In genomic region chr10:34739915-34740314, GRCh38 we compare ENCODE assay signal across 9 cellular contexts.
A peak's percentile ranks its signal among the peaks of the same experiment; 100 is the strongest.
DNase-seq lines count a peak whose midpoint lies in the region; ATAC-seq and TF ChIP-seq lines count a peak whose summit lies in the region.
"Had no signal": no experiment of that assay in that cellular context is flagged by ENCODE, and none has a peak within 500 bp of the region (broad histone marks: within the 10 kb centered on the region; RNA-seq: fewer than 3 reads in every experiment).

No MANE protein-coding gene starts in this region.

- H3K9me3 ChIP-seq in BLaER1 treated with 17β-estradiol and CSF1 and Interleukin-3, amounts not matched to agents 10 nM and 100 nM (replicated peaks in 1 of 11), result peaks cover 0 to 9% (median 0%) of the 10 kb centered on the region in 11 experiments; a peak in 1 of 22 replicates
- no peaks in the 10 kb centered on the region for H3K9me3 ChIP-seq in transverse colon
- H3K9me3 ChIP-seq: tibial artery had no signal

- DNase-seq in NCI-H146 (lab: John Stamatoyannopoulos, UW) (peak; percentile 83), astrocyte of the hippocampus (ENCODE audit: low read depth, low spot score) (peak; percentile 81), iris pigment epithelial cell (ENCODE audit: low read depth) (peak; percentile 83), transverse colon (peak; percentile 39), cerebellar nuclear complex (lab: John Stamatoyannopoulos, UW) (no peak)

- 18 to 21% methylated on average over 5 to 9 of the region's 9 CpGs for WGBS in transverse colon (ENCODE audit: low coverage in 1 of 2), 2 donors

- ATAC-seq in HG03159 (IDR thresholded peaks at IDR 0.05; ENCODE audit: unreplicated experiment) (no peak), HG03025 (IDR thresholded peaks at IDR 0.05; ENCODE audit: low FRiP score, unreplicated experiment) (no peak)

- H3K4me2 ChIP-seq in BLaER1 treated with 17β-estradiol and CSF1 and Interleukin-3, amounts not matched to agents 10 nM and 100 nM, result peak overlapping the region; percentile 53 to 81 (median 71)

- no peak for TF ChIP-seq POLR2A in transverse colon (IDR thresholded peaks at IDR 0.05)

- no peak for TF ChIP-seq CTCF in transverse colon (IDR thresholded peaks at IDR 0.05)

- H3K9ac ChIP-seq in BLaER1 treated with 17β-estradiol and CSF1 and Interleukin-3, amounts not matched to agents 10 nM and 100 nM, result peak overlapping the region in 4 of 11 experiments; percentile 7 to 47 (median 14); a peak in 2 of 22 replicates

- H4K20me1 ChIP-seq in BLaER1 treated with 17β-estradiol and CSF1 and Interleukin-3, amounts not matched to agents 10 nM and 100 nM, result peaks cover 3 to 86% (median 30%) of the 10 kb centered on the region in 11 experiments; a peak in 18 of 22 replicates

- no peaks in the 10 kb centered on the region for H3K36me3 ChIP-seq in BLaER1 treated with 17β-estradiol and CSF1 and Interleukin-3, amounts not matched to agents 10 nM and 100 nM
- no peaks in the 10 kb centered on the region for H3K36me3 ChIP-seq in transverse colon
- H3K36me3 ChIP-seq: tibial artery had no signal

- H3K27ac ChIP-seq in BLaER1 treated with 17β-estradiol and CSF1 and Interleukin-3, amounts not matched to agents 10 nM and 100 nM, result peak overlapping the region in 1 of 11 experiments; percentile 43; a peak in 3 of 22 replicates
- H3K27ac ChIP-seq in transverse colon, result peak overlapping the region; percentile 63 to 78 (median 64)
- H3K27ac ChIP-seq: tibial artery had no signal

- H3K4me1 ChIP-seq in BLaER1 treated with 17β-estradiol and CSF1 and Interleukin-3, amounts not matched to agents 10 nM and 100 nM, result peaks cover 12 to 37% (median 20%) of the 10 kb centered on the region in 10 experiments
- peaks cover 8 to 44% (median 32%) of the 10 kb centered on the region in 4 donors for H3K4me1 ChIP-seq in transverse colon

- intact Hi-C loops in transverse colon (cut with DNase I; ENCODE audit: low total_unique reads), result no loop called here

- peaks cover 0 to 80% (median 0%) of the 10 kb centered on the region in 11 experiments; a peak in 6 of 22 replicates for H3K27me3 ChIP-seq in BLaER1 treated with 17β-estradiol and CSF1 and Interleukin-3, amounts not matched to agents 10 nM and 100 nM
- no peaks in the 10 kb centered on the region for H3K27me3 ChIP-seq in transverse colon
- H3K27me3 ChIP-seq: tibial artery had no signal

- no peak overlapping the region; a peak in 1 of 20 replicates for H3K4me3 ChIP-seq in BLaER1 treated with 17β-estradiol and CSF1 and Interleukin-3, amounts not matched to agents 10 nM and 100 nM
- H3K4me3 ChIP-seq in transverse colon, result peak overlapping the region in 1 of 4 donors; percentile 19

- in situ Hi-C loops in transverse colon (cut with MboI; ENCODE audit: low pct_ligation_motif_present in 1 of 4, low pct_unique_long_range_greater_than_20kb in 1 of 4, low sequenced_read_pairs in 3 of 4), result no loop called here

- no peak for TF ChIP-seq EP300 in transverse colon (IDR thresholded peaks at IDR 0.05; ENCODE audit: low read depth)

Comparison
In these comparisons a context has a peak if more than half of its experiments do, and no peak if none do; other contexts are left out.
1. DNase-seq: peak in NCI-H146 (single experiment), astrocyte of the hippocampus (single experiment), iris pigment epithelial cell (single experiment) and transverse colon (single experiment); none in cerebellar nuclear complex (0 of 2).